ENCODE assay signal across 8 cellular contexts in genomic region chr1:186681136-186681535, GRCh38. TPM values are rescaled to one million over a fixed set of nuclear protein-coding genes. Genes with fewer than 3 reads are reported as not detected.
DNase-seq lines count a peak whose midpoint lies in the region; ATAC-seq and TF ChIP-seq lines count a peak whose summit lies in the region.

No MANE protein-coding gene starts in this region.

- peak overlapping the region; percentile 68 for H3K4me3 Mint-ChIP-seq in activated T-helper 17 cell treated with anti-CD3 and anti-CD28 coated beads, Interleukin-2, amount 50 U/mL, for 72 hours

- no peak overlapping the region for H3K27ac Mint-ChIP-seq in activated T-helper 17 cell treated with anti-CD3 and anti-CD28 coated beads, Interleukin-2, amount 50 U/mL, for 72 hours

- no peaks in the 10 kb centered on the region for H3F3A ChIP-seq in smooth muscle cell (ENCODE audit: low read depth)

- H3K4me1 Mint-ChIP-seq in activated T-helper 17 cell treated with anti-CD3 and anti-CD28 coated beads, Interleukin-2, amount 50 U/mL, for 72 hours: peaks cover 4% of the 10 kb centered on the region

- DNase-seq in smooth muscle cell (lab: John Stamatoyannopoulos, UW; ENCODE audit: unreplicated experiment) (no peak), NCI-H1436 treated with DMSO at 0.1 percent for 48 hours (lab: John Stamatoyannopoulos, UW) (no peak), SIG-M5 treated with dmso at 0.1 percent for 504 hours (lab: John Stamatoyannopoulos, UW; ENCODE audit: unreplicated experiment) (no peak), epidermal melanocyte (ENCODE audit: insufficient read length, low spot score) (no peak)

- TF ChIP-seq CTCF in HEK293 (tag by site-specific recombination; IDR thresholded peaks at IDR 0.05): no peak
- TF ChIP-seq CTCF in smooth muscle cell (IDR thresholded peaks at IDR 0.05; ENCODE audit: borderline replicate concordance, insufficient read depth, poor library complexity, severe bottlenecking): no peak

- no peaks in the 10 kb centered on the region for H4K20me1 ChIP-seq in smooth muscle cell (ENCODE audit: low read depth)

- POLR2A ChIA-PET in HEK293 (lab: Yijun Ruan, JAX): interaction anchor here (0.7 kb wide), 1 partner anchor 306 kb away, joined by 3 read pairs; the partner anchor contains the start of genes ODR4 and TPR

- H3K4me1 ChIP-seq in HEK293 (ENCODE audit: control insufficient read depth, insufficient read depth, low read length) (no peaks in the 10 kb centered on the region), smooth muscle cell (ENCODE audit: low read depth) (no peaks in the 10 kb centered on the region)

- H3K79me2 ChIP-seq in smooth muscle cell (ENCODE audit: low read depth): peaks cover 4% of the 10 kb centered on the region

- WGBS in smooth muscle cell (ENCODE audit: low lambda C conversion rate): 26% methylated on average over 9 of the region's 9 CpGs

- H3K9me3 Mint-ChIP-seq in activated T-helper 17 cell treated with anti-CD3 and anti-CD28 coated beads, Interleukin-2, amount 50 U/mL, for 72 hours: no peaks in the 10 kb centered on the region

- H2AFZ ChIP-seq in smooth muscle cell (ENCODE audit: low read depth): peak overlapping the region; percentile 91

- peak overlapping the region; percentile 66; the same call in 1 of the 2 replicates for H3K27ac ChIP-seq in HEK293 (ENCODE audit: extremely low read depth, low read depth, low read length)
- H3K27ac ChIP-seq in smooth muscle cell (ENCODE audit: low read depth): peak overlapping the region; percentile 72

- H3K27me3 ChIP-seq in smooth muscle cell (ENCODE audit: low read depth): no peaks in the 10 kb centered on the region

- peaks cover 58% of the 10 kb centered on the region for H3K27me3 Mint-ChIP-seq in activated T-helper 17 cell treated with anti-CD3 and anti-CD28 coated beads, Interleukin-2, amount 50 U/mL, for 72 hours

- no peaks in the 10 kb centered on the region for H3K36me3 Mint-ChIP-seq in activated T-helper 17 cell treated with anti-CD3 and anti-CD28 coated beads, Interleukin-2, amount 50 U/mL, for 72 hours (ENCODE audit: low read depth)

- H3K4me3 ChIP-seq in HEK293 (ENCODE audit: low read depth, low read length) (peak overlapping the region; percentile 62), iPS-11a (ENCODE audit: low read depth, low read length) (peak overlapping the region; percentile 67), smooth muscle cell (peak overlapping the region; percentile 72)

- peak overlapping the region; percentile 89 for H3K9ac ChIP-seq in smooth muscle cell (ENCODE audit: low read depth)

- CTCF ChIA-PET in HEK293 (lab: Yijun Ruan, JAX): interaction anchor here (1.3 to 2.3 kb wide), 4 partner anchors 34 to 306 kb away, joined by 3 to 11 read pairs (median 5); partner anchors contain the start of genes ODR4 and TPR

- ATAC-seq in activated T-helper 17 cell treated with anti-CD3 and anti-CD28 coated beads, Interleukin-2, amount 50 U/mL, for 72 hours (replicated peaks): no peak
- ATAC-seq in HG02885 (IDR thresholded peaks at IDR 0.05; ENCODE audit: poor library complexity, unreplicated experiment): no peak

- peak overlapping the region; percentile 88 for H3K4me2 ChIP-seq in smooth muscle cell

- H3K36me3 ChIP-seq in HEK293 (ENCODE audit: control insufficient read depth in 2 of 2, insufficient read depth in 1 of 2, low read length in 2 of 2) (no peaks in the 10 kb centered on the region), smooth muscle cell (ENCODE audit: low read depth) (no peaks in the 10 kb centered on the region)

- H3K9me3 ChIP-seq in HEK293 (ENCODE audit: control insufficient read depth, insufficient read depth, low read depth, low read length) (no peaks in the 10 kb centered on the region), smooth muscle cell (replicated peaks; ENCODE audit: low read depth) (no peaks in the 10 kb centered on the region)

TF ChIP-seq in HEK293, 187 proteins besides CTCF, POLR2A, EP300 and RAD21:
- TF ChIP-seq ZNF274 (IDR thresholded peaks at IDR 0.05; ENCODE audit: low read length) (no peak), ZNF274 (tag by site-specific recombination; IDR thresholded peaks at IDR 0.05; ENCODE audit: borderline replicate concordance) (no peak), REPIN1 (tag by site-specific recombination; IDR thresholded peaks at IDR 0.05; ENCODE audit: low read depth) (no peak), ZFP69B (tag by site-specific recombination; IDR thresholded peaks at IDR 0.05) (no peak), ZNF645 (tag by site-specific recombination; IDR thresholded peaks at IDR 0.05) (no peak), ZNF16 (tag by site-specific recombination; IDR thresholded peaks at IDR 0.05; ENCODE audit: low read depth) (no peak), BCL6B (tag by site-specific recombination; IDR thresholded peaks at IDR 0.05) (no peak), KLF10 (tag by site-specific recombination; IDR thresholded peaks at IDR 0.05) (no peak), ZNF292 (tag by site-specific recombination; IDR thresholded peaks at IDR 0.05; ENCODE audit: borderline replicate concordance, low read depth) (no peak)

RNA-seq across cellular contexts. Expression of gene PTGS2, which starts 0.9 kb away (rescaled TPM):
- total RNA-seq in activated T-helper 17 cell treated with anti-CD3 and anti-CD28 coated beads, Interleukin-2, amount 50 U/mL, for 72 hours: 1 to 10 TPM in 1 of 2 donors, under 1 TPM in 1; 0.17 to 1.1 TPM
- 132 and 148 TPM in 2 replicates for total RNA-seq in smooth muscle cell
- polyA plus RNA-seq in smooth muscle cell: 37.2 and 57.3 TPM in 2 replicates

Comparison
In these comparisons a context has a peak if more than half of its experiments do, and no peak if none do; other contexts are left out.
1. RNA of gene PTGS2, which starts 0.9 kb away (total RNA-seq): 132 to 148 TPM in smooth muscle cell; 0.17 to 1.1 TPM in activated T-helper 17 cell treated with anti-CD3 and anti-CD28 coated beads, Interleukin-2, amount 50 U/mL, for 72 hours; every median in the first group is over 10 times any median in the second.
2. Peak in every context shown above with its lines, with median percentiles within 50 percentile points of each other: H3K4me3 ChIP-seq.